Comparison of ENCODE assay signal across 8 cellular contexts in the genomic region with DNA sequence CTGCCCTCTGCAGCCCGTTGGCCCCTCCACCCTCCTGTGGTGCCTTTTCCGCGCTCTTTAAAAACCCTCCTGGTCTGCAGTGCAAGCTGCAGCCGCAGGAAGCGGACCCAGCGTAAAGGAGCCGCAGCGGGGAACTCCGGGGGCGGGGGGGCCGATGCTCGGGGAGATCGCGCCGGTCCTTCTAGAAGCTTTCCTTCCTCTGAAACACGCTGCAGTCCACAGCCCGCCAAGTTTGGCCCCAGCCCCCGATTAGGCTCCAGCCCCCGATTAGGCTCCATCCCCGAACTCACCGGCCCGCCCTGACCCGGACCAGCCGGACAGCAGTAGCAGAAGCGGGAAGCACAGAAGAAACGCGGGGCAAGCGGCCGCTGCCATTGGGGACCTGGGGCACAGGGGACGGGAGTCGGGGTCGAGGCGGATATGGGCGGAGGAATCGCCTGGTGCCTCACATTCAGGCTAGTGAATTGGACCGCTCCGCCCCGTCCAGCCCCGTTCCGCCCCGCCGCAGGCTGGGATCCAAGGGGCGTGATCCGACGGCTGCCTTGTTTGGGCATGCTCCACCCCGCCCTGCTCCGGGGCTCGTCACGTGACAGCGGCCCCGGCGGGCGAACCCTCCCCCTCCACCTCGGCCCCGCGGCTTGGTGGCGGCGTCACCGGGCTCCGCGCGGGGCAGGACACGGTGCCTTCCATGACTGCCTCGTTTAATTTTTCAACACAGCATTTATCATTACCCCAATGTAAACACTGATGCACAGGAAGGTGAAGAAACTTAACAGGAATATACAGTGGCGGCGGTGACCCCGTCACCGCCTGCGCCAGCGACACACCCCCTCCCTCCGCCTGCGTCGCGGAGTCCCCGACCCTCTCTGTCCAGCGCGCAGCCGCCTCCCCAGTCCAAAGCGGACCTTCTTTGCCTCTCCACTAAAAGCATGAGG. TPM values are rescaled to one million over a fixed set of nuclear protein-coding genes. Genes with fewer than 3 reads are reported as not detected.
A peak's percentile ranks its signal among the peaks of the same experiment; 100 is the strongest.
DNase-seq lines count a peak whose midpoint lies in the region; ATAC-seq and TF ChIP-seq lines count a peak whose summit lies in the region.

No MANE protein-coding gene starts in this region.

- TF ChIP-seq CTCF in OCI-LY3 (IDR thresholded peaks at IDR 0.05; ENCODE audit: low read depth, low read length) = no peak
- TF ChIP-seq CTCF in epithelial cell of proximal tubule (conservative IDR thresholded peaks at IDR 0.05; ENCODE audit: low read depth, low read length) = no peak
- no peak for TF ChIP-seq CTCF in mucosa of descending colon (IDR thresholded peaks at IDR 0.05)

- ATAC-seq in GM21447 (IDR thresholded peaks at IDR 0.05; ENCODE audit: unreplicated experiment) = peak; percentile 67
- ATAC-seq in mucosa of descending colon = peak; percentile 97

- no peaks in the 10 kb centered on the region for H4K20me1 ChIP-seq in OCI-LY3 (ENCODE audit: insufficient read depth, low read length)

- peak overlapping the region; percentile 88 for H3K4me3 ChIP-seq in HUES64 (ENCODE audit: low read length)
- H3K4me3 ChIP-seq in OCI-LY3 (ENCODE audit: low read length) = peak overlapping the region; percentile 94
- H3K4me3 ChIP-seq in epithelial cell of proximal tubule (ENCODE audit: low read depth, low read length) = peak overlapping the region; percentile 65
- no peak overlapping the region for H3K4me3 ChIP-seq in mucosa of descending colon

- DNase-seq in Caki2 (ENCODE audit: low read depth) = peak; percentile 79
- DNase-seq in activated T-cell treated with anti-CD3 and anti-CD28 coated beads for 1 hour (ENCODE audit: low read depth) = peak; percentile 79
- no peak for DNase-seq in epithelial cell of proximal tubule (ENCODE audit: low read depth)
- DNase-seq in mucosa of descending colon = peak; percentile 95 to 97 (median 96)
- peak; percentile 71 to 82 for DNase-seq in stimulated activated CD8-positive, alpha-beta memory T cell treated with anti-CD3 and anti-CD28 coated beads, Interleukin-2, amount 100 ng/mL, for 1 hour (ENCODE audit: low read depth in 2 of 2)

- intact Hi-C loops in mucosa of descending colon (cut with DNase I, micrococcal nuclease) = no loop called here

- H3K4me1 ChIP-seq in HUES64 (ENCODE audit: insufficient read depth, low read length) (no peaks in the 10 kb centered on the region), OCI-LY3 (ENCODE audit: low read length) (peaks cover 36% of the 10 kb centered on the region), mucosa of descending colon (ENCODE audit: low read depth) (peaks cover 5% of the 10 kb centered on the region)

- H3K9ac ChIP-seq in HUES64 (ENCODE audit: low read depth, low read length) (peak overlapping the region; percentile 66; the same call in 1 of the 2 replicates), OCI-LY3 (ENCODE audit: low read length) (peak overlapping the region; percentile 79)

- peak overlapping the region; percentile 78 for H3K4me2 ChIP-seq in OCI-LY3 (ENCODE audit: low read length)

- H3K79me2 ChIP-seq in OCI-LY3 (ENCODE audit: low read length) = no peaks in the 10 kb centered on the region

- peaks cover 71% of the 10 kb centered on the region for H3K27me3 ChIP-seq in HUES64 (ENCODE audit: insufficient read depth, low read length)
- no peaks in the 10 kb centered on the region for H3K27me3 ChIP-seq in OCI-LY3 (ENCODE audit: low read depth, low read length)

- in situ Hi-C loops in Caki2 (cut with HindIII; ENCODE audit: low pct_unique_long_range_greater_than_20kb, low sequenced_read_pairs) = no loop called here

- H3K27ac ChIP-seq in HUES64 (ENCODE audit: low read depth, low read length) (peak overlapping the region; percentile 76), OCI-LY3 (ENCODE audit: low read length) (peak overlapping the region; percentile 76)

- peak overlapping the region; percentile 90 for H2AFZ ChIP-seq in OCI-LY3 (ENCODE audit: low read depth, low read length)

- H3K9me3 ChIP-seq in HUES64 (ENCODE audit: insufficient read depth, low read depth, low read length) (no peaks in the 10 kb centered on the region), OCI-LY3 (ENCODE audit: insufficient read depth, low read length) (no peaks in the 10 kb centered on the region), mucosa of descending colon (no peaks in the 10 kb centered on the region)

- WGBS in HUES64 = under 1% methylated on average over 78 of the region's 79 CpGs

- no peaks in the 10 kb centered on the region for H3K36me3 ChIP-seq in HUES64 (ENCODE audit: insufficient read depth, low read length)
- no peaks in the 10 kb centered on the region for H3K36me3 ChIP-seq in OCI-LY3 (replicated peaks; ENCODE audit: low read depth, low read length)
- no peaks in the 10 kb centered on the region for H3K36me3 ChIP-seq in mucosa of descending colon (ENCODE audit: low read depth)

RNA-seq across cellular contexts. Expression of gene RAET1L, which starts 20.3 kb away (rescaled TPM):
- not detected in 2 replicates for total RNA-seq in Caki2 (2014; rRNA removed; shearing (Covaris generic); ENCODE audit: low replicate concordance)
- not detected for polyA plus RNA-seq in HUES64 (2013, experiment 1 of 2)
- not detected for polyA plus RNA-seq in HUES64 (2013, experiment 2 of 2)
- total RNA-seq in epithelial cell of proximal tubule (1.5 and 3.1 TPM in 2 replicates), mucosa of descending colon (not detected)

RNA-seq across cellular contexts. Expression of gene ULBP1, which starts 41.3 kb away (rescaled TPM):
- total RNA-seq in Caki2 (2014; rRNA removed; shearing (Covaris generic); ENCODE audit: low replicate concordance) = 0.57 and 0.64 TPM in 2 replicates
- 0.20 TPM for polyA plus RNA-seq in HUES64 (2013, experiment 1 of 2)
- polyA plus RNA-seq in HUES64 (2013, experiment 2 of 2) = 0.76 TPM
- total RNA-seq in epithelial cell of proximal tubule (0.23 and 0.94 TPM in 2 replicates), mucosa of descending colon (not detected)
